In genomic region chr11:47435687-47436086, GRCh38 we compare ENCODE assay signal across 1 cellular context.
TF ChIP-seq lines count a peak whose summit lies in the region.

No MANE protein-coding gene starts in this region.

TF ChIP-seq in HepG2, 621 proteins besides CTCF, POLR2A, EP300 and RAD21 (continued from another document and continues in another):
- TF ChIP-seq, protein P1, sequence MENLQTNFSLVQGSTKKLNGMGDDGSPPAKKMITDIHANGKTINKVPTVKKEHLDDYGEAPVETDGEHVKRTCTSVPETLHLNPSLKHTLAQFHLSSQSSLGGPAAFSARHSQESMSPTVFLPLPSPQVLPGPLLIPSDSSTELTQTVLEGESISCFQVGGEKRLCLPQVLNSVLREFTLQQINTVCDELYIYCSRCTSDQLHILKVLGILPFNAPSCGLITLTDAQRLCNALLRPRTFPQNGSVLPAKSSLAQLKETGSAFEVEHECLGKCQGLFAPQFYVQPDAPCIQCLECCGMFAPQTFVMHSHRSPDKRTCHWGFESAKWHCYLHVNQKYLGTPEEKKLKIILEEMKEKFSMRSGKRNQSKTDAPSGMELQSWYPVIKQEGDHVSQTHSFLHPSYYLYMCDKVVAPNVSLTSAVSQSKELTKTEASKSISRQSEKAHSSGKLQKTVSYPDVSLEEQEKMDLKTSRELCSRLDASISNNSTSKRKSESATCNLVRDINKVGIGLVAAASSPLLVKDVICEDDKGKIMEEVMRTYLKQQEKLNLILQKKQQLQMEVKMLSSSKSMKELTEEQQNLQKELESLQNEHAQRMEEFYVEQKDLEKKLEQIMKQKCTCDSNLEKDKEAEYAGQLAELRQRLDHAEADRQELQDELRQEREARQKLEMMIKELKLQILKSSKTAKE (CRISPR knock-in tag; IDR thresholded peaks at IDR 0.05; ENCODE audit: borderline replicate concordance), result peak; percentile 60; the same call in 1 of the 2 replicates
- TF ChIP-seq ZC3H13 (CRISPR knock-in tag; IDR thresholded peaks at IDR 0.05), result no peak
- no peak for TF ChIP-seq MED13 (CRISPR knock-in tag; IDR thresholded peaks at IDR 0.05)
- 0 out of 2 replicates have a peak, but pooled peaks have one; percentile 12 for TF ChIP-seq ZNF614 (CRISPR knock-in tag; IDR thresholded peaks at IDR 0.05; ENCODE audit: borderline replicate concordance)
- TF ChIP-seq ZFX (CRISPR knock-in tag; IDR thresholded peaks at IDR 0.05; ENCODE audit: low read depth), result peak; percentile 63
- no peak for TF ChIP-seq SP140L (CRISPR knock-in tag; IDR thresholded peaks at IDR 0.05; ENCODE audit: borderline replicate concordance)
- TF ChIP-seq ZNF576 (CRISPR knock-in tag; IDR thresholded peaks at IDR 0.05), result no peak
- peak; percentile 78; the same call in 1 of the 2 replicates for TF ChIP-seq RXRA (CRISPR knock-in tag; IDR thresholded peaks at IDR 0.05)
- no peak for TF ChIP-seq ZNF549 (CRISPR knock-in tag; IDR thresholded peaks at IDR 0.05)
- TF ChIP-seq TSC22D2 (CRISPR knock-in tag; IDR thresholded peaks at IDR 0.05; ENCODE audit: borderline replicate concordance), result no peak
- no peak for TF ChIP-seq PRMT3 (CRISPR knock-in tag; IDR thresholded peaks at IDR 0.05; ENCODE audit: borderline replicate concordance, low read depth)
- no peak for TF ChIP-seq TOPORS (CRISPR knock-in tag; IDR thresholded peaks at IDR 0.05)
- TF ChIP-seq ZNF570 (CRISPR knock-in tag; IDR thresholded peaks at IDR 0.05; ENCODE audit: borderline replicate concordance), result no peak
- no peak for TF ChIP-seq ZSCAN22 (CRISPR knock-in tag; IDR thresholded peaks at IDR 0.05)
- TF ChIP-seq, protein P2, sequence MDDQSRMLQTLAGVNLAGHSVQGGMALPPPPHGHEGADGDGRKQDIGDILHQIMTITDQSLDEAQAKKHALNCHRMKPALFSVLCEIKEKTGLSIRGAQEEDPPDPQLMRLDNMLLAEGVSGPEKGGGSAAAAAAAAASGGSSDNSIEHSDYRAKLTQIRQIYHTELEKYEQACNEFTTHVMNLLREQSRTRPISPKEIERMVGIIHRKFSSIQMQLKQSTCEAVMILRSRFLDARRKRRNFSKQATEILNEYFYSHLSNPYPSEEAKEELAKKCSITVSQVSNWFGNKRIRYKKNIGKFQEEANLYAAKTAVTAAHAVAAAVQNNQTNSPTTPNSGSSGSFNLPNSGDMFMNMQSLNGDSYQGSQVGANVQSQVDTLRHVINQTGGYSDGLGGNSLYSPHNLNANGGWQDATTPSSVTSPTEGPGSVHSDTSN (CRISPR knock-in tag; IDR thresholded peaks at IDR 0.05; ENCODE audit: borderline replicate concordance), result no peak
- TF ChIP-seq TGIF2 (CRISPR knock-in tag; IDR thresholded peaks at IDR 0.05), result no peak
- no peak for TF ChIP-seq HNRNPUL1 (IDR thresholded peaks at IDR 0.05; ENCODE audit: low read depth, low read length)
- TF ChIP-seq ZNF331 (CRISPR knock-in tag; IDR thresholded peaks at IDR 0.05), result peak; percentile 33; the same call in 1 of the 2 replicates
- TF ChIP-seq KAT2B (IDR thresholded peaks at IDR 0.05; ENCODE audit: borderline replicate concordance, low read depth, low read length), result no peak
- TF ChIP-seq, protein P3, sequence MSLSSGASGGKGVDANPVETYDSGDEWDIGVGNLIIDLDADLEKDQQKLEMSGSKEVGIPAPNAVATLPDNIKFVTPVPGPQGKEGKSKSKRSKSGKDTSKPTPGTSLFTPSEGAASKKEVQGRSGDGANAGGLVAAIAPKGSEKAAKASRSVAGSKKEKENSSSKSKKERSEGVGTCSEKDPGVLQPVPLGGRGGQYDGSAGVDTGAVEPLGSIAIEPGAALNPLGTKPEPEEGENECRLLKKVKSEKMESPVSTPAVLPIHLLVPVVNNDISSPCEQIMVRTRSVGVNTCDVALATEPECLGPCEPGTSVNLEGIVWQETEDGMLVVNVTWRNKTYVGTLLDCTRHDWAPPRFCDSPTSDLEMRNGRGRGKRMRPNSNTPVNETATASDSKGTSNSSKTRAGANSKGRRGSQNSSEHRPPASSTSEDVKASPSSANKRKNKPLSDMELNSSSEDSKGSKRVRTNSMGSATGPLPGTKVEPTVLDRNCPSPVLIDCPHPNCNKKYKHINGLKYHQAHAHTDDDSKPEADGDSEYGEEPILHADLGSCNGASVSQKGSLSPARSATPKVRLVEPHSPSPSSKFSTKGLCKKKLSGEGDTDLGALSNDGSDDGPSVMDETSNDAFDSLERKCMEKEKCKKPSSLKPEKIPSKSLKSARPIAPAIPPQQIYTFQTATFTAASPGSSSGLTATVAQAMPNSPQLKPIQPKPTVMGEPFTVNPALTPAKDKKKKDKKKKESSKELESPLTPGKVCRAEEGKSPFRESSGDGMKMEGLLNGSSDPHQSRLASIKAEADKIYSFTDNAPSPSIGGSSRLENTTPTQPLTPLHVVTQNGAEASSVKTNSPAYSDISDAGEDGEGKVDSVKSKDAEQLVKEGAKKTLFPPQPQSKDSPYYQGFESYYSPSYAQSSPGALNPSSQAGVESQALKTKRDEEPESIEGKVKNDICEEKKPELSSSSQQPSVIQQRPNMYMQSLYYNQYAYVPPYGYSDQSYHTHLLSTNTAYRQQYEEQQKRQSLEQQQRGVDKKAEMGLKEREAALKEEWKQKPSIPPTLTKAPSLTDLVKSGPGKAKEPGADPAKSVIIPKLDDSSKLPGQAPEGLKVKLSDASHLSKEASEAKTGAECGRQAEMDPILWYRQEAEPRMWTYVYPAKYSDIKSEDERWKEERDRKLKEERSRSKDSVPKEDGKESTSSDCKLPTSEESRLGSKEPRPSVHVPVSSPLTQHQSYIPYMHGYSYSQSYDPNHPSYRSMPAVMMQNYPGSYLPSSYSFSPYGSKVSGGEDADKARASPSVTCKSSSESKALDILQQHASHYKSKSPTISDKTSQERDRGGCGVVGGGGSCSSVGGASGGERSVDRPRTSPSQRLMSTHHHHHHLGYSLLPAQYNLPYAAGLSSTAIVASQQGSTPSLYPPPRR (CRISPR knock-in tag; IDR thresholded peaks at IDR 0.05; ENCODE audit: borderline replicate concordance), result peak; percentile 56; the same call in 1 of the 2 replicates
- TF ChIP-seq MEIS2 (CRISPR knock-in tag; IDR thresholded peaks at IDR 0.05), result peak; percentile 35; the same call in 1 of the 2 replicates
- no peak for TF ChIP-seq ZFP36 (IDR thresholded peaks at IDR 0.05; ENCODE audit: borderline replicate concordance, low read depth, low read length, partially characterized antibody)
- no peak for TF ChIP-seq ZNF550 (CRISPR knock-in tag; IDR thresholded peaks at IDR 0.05; ENCODE audit: borderline replicate concordance)
- TF ChIP-seq MLLT10 (CRISPR knock-in tag; IDR thresholded peaks at IDR 0.05), result no peak
- no peak for TF ChIP-seq ZNF136 (CRISPR knock-in tag; IDR thresholded peaks at IDR 0.05; ENCODE audit: low read depth)
- 0 out of 2 replicates have a peak, but pooled peaks have one; percentile 18 for TF ChIP-seq LCORL (IDR thresholded peaks at IDR 0.05)
- TF ChIP-seq LCORL (CRISPR knock-in tag; IDR thresholded peaks at IDR 0.05), result peak; percentile 69; the same call in 1 of the 2 replicates
- no peak; the same call in 1 of the 2 replicates for TF ChIP-seq ZBTB7A (CRISPR knock-in tag; IDR thresholded peaks at IDR 0.05)
- TF ChIP-seq, protein P4, sequence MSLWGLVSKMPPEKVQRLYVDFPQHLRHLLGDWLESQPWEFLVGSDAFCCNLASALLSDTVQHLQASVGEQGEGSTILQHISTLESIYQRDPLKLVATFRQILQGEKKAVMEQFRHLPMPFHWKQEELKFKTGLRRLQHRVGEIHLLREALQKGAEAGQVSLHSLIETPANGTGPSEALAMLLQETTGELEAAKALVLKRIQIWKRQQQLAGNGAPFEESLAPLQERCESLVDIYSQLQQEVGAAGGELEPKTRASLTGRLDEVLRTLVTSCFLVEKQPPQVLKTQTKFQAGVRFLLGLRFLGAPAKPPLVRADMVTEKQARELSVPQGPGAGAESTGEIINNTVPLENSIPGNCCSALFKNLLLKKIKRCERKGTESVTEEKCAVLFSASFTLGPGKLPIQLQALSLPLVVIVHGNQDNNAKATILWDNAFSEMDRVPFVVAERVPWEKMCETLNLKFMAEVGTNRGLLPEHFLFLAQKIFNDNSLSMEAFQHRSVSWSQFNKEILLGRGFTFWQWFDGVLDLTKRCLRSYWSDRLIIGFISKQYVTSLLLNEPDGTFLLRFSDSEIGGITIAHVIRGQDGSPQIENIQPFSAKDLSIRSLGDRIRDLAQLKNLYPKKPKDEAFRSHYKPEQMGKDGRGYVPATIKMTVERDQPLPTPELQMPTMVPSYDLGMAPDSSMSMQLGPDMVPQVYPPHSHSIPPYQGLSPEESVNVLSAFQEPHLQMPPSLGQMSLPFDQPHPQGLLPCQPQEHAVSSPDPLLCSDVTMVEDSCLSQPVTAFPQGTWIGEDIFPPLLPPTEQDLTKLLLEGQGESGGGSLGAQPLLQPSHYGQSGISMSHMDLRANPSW (CRISPR knock-in tag; IDR thresholded peaks at IDR 0.05; ENCODE audit: borderline replicate concordance), result no peak
- no peak for TF ChIP-seq JARID2 (CRISPR knock-in tag; IDR thresholded peaks at IDR 0.05; ENCODE audit: insufficient replicate concordance)
- TF ChIP-seq PAXIP1 (CRISPR knock-in tag; conservative IDR thresholded peaks at IDR 0.05), result peak; percentile 79
- TF ChIP-seq ZNF281 (CRISPR knock-in tag; IDR thresholded peaks at IDR 0.05; ENCODE audit: borderline replicate concordance), result peak; percentile 32; the same call in 1 of the 2 replicates
- TF ChIP-seq MIER3 (CRISPR knock-in tag; IDR thresholded peaks at IDR 0.05; ENCODE audit: borderline replicate concordance), result peak; percentile 69
- peak; percentile 48 for TF ChIP-seq THAP11 (CRISPR knock-in tag; IDR thresholded peaks at IDR 0.05)
- TF ChIP-seq TBX3 (IDR thresholded peaks at IDR 0.05; ENCODE audit: borderline replicate concordance), result no peak
- no peak for TF ChIP-seq KDM3A (CRISPR knock-in tag; IDR thresholded peaks at IDR 0.05; ENCODE audit: low read depth)
- TF ChIP-seq NRL (CRISPR knock-in tag; IDR thresholded peaks at IDR 0.05; ENCODE audit: borderline replicate concordance), result no peak; the same call in 1 of the 2 replicates
- TF ChIP-seq, protein P5, sequence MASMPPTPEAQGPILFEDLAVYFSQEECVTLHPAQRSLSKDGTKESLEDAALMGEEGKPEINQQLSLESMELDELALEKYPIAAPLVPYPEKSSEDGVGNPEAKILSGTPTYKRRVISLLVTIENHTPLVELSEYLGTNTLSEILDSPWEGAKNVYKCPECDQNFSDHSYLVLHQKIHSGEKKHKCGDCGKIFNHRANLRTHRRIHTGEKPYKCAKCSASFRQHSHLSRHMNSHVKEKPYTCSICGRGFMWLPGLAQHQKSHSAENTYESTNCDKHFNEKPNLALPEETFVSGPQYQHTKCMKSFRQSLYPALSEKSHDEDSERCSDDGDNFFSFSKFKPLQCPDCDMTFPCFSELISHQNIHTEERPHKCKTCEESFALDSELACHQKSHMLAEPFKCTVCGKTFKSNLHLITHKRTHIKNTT (CRISPR knock-in tag; IDR thresholded peaks at IDR 0.05), result no peak
- no peak for TF ChIP-seq MBNL3 (CRISPR knock-in tag; conservative IDR thresholded peaks at IDR 0.05)
- TF ChIP-seq NCOR1 (IDR thresholded peaks at IDR 0.05; ENCODE audit: borderline replicate concordance, low read length), result no peak
- TF ChIP-seq ZNF138 (CRISPR knock-in tag; IDR thresholded peaks at IDR 0.05; ENCODE audit: low read depth), result no peak
- TF ChIP-seq REL (CRISPR knock-in tag; conservative IDR thresholded peaks at IDR 0.05), result no peak
